1 cellular context compared by ENCODE assay signal in genomic region chr6:83065511-83066192, GRCh38.
TF ChIP-seq lines count a peak whose summit lies in the region.

Gene UBE3D (minus strand): TSS chr6:83065841. CDS start chr6:83065718, 123 bp downstream.

TF ChIP-seq in HepG2, 621 proteins besides CTCF, POLR2A, EP300 and RAD21 (continued from another document and continues in another):
- peak; percentile 63 for TF ChIP-seq THRA (CRISPR knock-in tag; IDR thresholded peaks at IDR 0.05; ENCODE audit: borderline replicate concordance)
- TF ChIP-seq ZNF414 (CRISPR knock-in tag; IDR thresholded peaks at IDR 0.05): no peak
- peak; percentile 81; the same call in 1 of the 2 replicates for TF ChIP-seq HIVEP1 (CRISPR knock-in tag; IDR thresholded peaks at IDR 0.05)
- TF ChIP-seq ONECUT2 (CRISPR knock-in tag; IDR thresholded peaks at IDR 0.05): no peak
- no peak for TF ChIP-seq BCLAF1 (IDR thresholded peaks at IDR 0.05)
- TF ChIP-seq ZNF782 (CRISPR knock-in tag; IDR thresholded peaks at IDR 0.05; ENCODE audit: borderline replicate concordance): peak; percentile 83; the same call in 1 of the 2 replicates
- no peak for TF ChIP-seq ZNF703 (CRISPR knock-in tag; IDR thresholded peaks at IDR 0.05; ENCODE audit: borderline replicate concordance)
- TF ChIP-seq PCBP1 (IDR thresholded peaks at IDR 0.05; ENCODE audit: borderline replicate concordance, low read depth, low read length): no peak
- peak; percentile 41 for TF ChIP-seq TEAD3 (CRISPR knock-in tag; optimal IDR thresholded peaks at IDR 0.05; ENCODE audit: borderline replicate concordance)
- 0 out of 2 replicates have a peak, but pooled peaks have one; percentile 40 for TF ChIP-seq U2AF2 (IDR thresholded peaks at IDR 0.05; ENCODE audit: low read depth, low read length)
- peak; percentile 13; the same call in 1 of the 2 replicates for TF ChIP-seq USF2 (IDR thresholded peaks at IDR 0.05; ENCODE audit: low read depth, low read length)
- peak; percentile 80; the same call in 1 of the 2 replicates for TF ChIP-seq USF2 (CRISPR knock-in tag; IDR thresholded peaks at IDR 0.05; ENCODE audit: borderline replicate concordance)
- TF ChIP-seq ZNF446 (CRISPR knock-in tag; IDR thresholded peaks at IDR 0.05): no peak
- TF ChIP-seq ZNF354B (CRISPR knock-in tag; IDR thresholded peaks at IDR 0.05): peak; percentile 63; the same call in 1 of the 2 replicates
- no peak for TF ChIP-seq DBP (CRISPR knock-in tag; IDR thresholded peaks at IDR 0.05; ENCODE audit: not compliant biosample characterization)
- no peak for TF ChIP-seq KDM1A (CRISPR knock-in tag; IDR thresholded peaks at IDR 0.05)
- no peak for TF ChIP-seq CERS6 (CRISPR knock-in tag; IDR thresholded peaks at IDR 0.05)
- TF ChIP-seq MIER2 (CRISPR knock-in tag; IDR thresholded peaks at IDR 0.05): peak; percentile 77
- TF ChIP-seq GMEB1 (CRISPR knock-in tag; IDR thresholded peaks at IDR 0.05; ENCODE audit: borderline replicate concordance): peak; percentile 79
- no peak for TF ChIP-seq ZNF180 (CRISPR knock-in tag; IDR thresholded peaks at IDR 0.05; ENCODE audit: borderline replicate concordance, low read depth)
- no peak for TF ChIP-seq PBX2 (CRISPR knock-in tag; IDR thresholded peaks at IDR 0.05)
- peak; percentile 82 for TF ChIP-seq TMF1 (CRISPR knock-in tag; IDR thresholded peaks at IDR 0.05; ENCODE audit: low read depth)
- TF ChIP-seq SKI (IDR thresholded peaks at IDR 0.05; ENCODE audit: partially characterized antibody): no peak
- TF ChIP-seq TFAP4 (IDR thresholded peaks at IDR 0.05; ENCODE audit: borderline replicate concordance, low read depth): 0 out of 2 replicates have a peak, but pooled peaks have one; percentile 17
- peak; percentile 67; the same call in 1 of the 2 replicates for TF ChIP-seq ZNF280D (CRISPR knock-in tag; IDR thresholded peaks at IDR 0.05)
- no peak for TF ChIP-seq TCF12 (IDR thresholded peaks at IDR 0.05)
- peak; percentile 86; the same call in 1 of the 2 replicates for TF ChIP-seq TCF12 (CRISPR knock-in tag; IDR thresholded peaks at IDR 0.05)
- no peak for TF ChIP-seq ZNF740 (CRISPR knock-in tag; IDR thresholded peaks at IDR 0.05)
- TF ChIP-seq ZNF292 (CRISPR knock-in tag; IDR thresholded peaks at IDR 0.05; ENCODE audit: borderline replicate concordance, low read depth): peak; percentile 71
- 0 out of 2 replicates have a peak, but pooled peaks have one; percentile 31 for TF ChIP-seq ATF3 (CRISPR knock-in tag; IDR thresholded peaks at IDR 0.05)
- TF ChIP-seq ETS1 (CRISPR knock-in tag; IDR thresholded peaks at IDR 0.05): no peak
- 0 out of 2 replicates have a peak, but pooled peaks have one; percentile 66 for TF ChIP-seq ZNF800 (CRISPR knock-in tag; IDR thresholded peaks at IDR 0.05)
- no peak for TF ChIP-seq ATRX (CRISPR knock-in tag; IDR thresholded peaks at IDR 0.05; ENCODE audit: borderline replicate concordance)
- TF ChIP-seq ELF3 (CRISPR knock-in tag; IDR thresholded peaks at IDR 0.05): peak; percentile 58
- TF ChIP-seq MTF2 (CRISPR knock-in tag; IDR thresholded peaks at IDR 0.05; ENCODE audit: borderline replicate concordance): no peak
- 0 out of 2 replicates have a peak, but pooled peaks have one; percentile 35 for TF ChIP-seq ZKSCAN5 (CRISPR knock-in tag; IDR thresholded peaks at IDR 0.05)
- peak; percentile 42; the same call in 1 of the 2 replicates for TF ChIP-seq PITX1 (CRISPR knock-in tag; IDR thresholded peaks at IDR 0.05)
